Comparison of ENCODE assay signal across 24 cellular contexts in genomic region chr12:106845910-106846309, GRCh38.
"Had no signal": no experiment of that assay in that cellular context is flagged by ENCODE, and none has a peak within 500 bp of the region (broad histone marks: within the 10 kb centered on the region; RNA-seq: fewer than 3 reads in every experiment).

No MANE protein-coding gene starts in this region.

- H3K4me3 ChIP-seq: coronary artery, esophagus squamous epithelium, lung, prostate gland, sigmoid colon, thoracic aorta, tibial nerve, upper lobe of right lung, uterus had no signal

- ATAC-seq: left lobe of liver; naive thymus-derived CD8-positive, alpha-beta T cell; right cardiac atrium; stimulated activated naive B cell treated with anti-CD40 and anti-IgM and Interleukin-4, amounts not matched to agents 10 μg/mL and 1 μg/mL and 100 μg/mL, for 72 hours; upper lobe of right lung had no signal

- H3K4me1 Mint-ChIP-seq: stimulated activated naive B cell treated with anti-CD40 and anti-IgM and Interleukin-4, amounts not matched to agents 10 μg/mL and 1 μg/mL and 100 μg/mL, for 72 hours had no signal

- H3K27me3 Mint-ChIP-seq: naive thymus-derived CD8-positive, alpha-beta T cell; stimulated activated naive CD8-positive, alpha-beta T cell treated with anti-CD3 and anti-CD28 coated beads, Interleukin-15, Interleukin-2, amounts not matched to agents 100 ng/mL and 50 ng/mL, for 24 hours had no signal

- FAIRE-seq: endothelial cell of umbilical vein, frontal cortex had no signal

- H3K4me3 Mint-ChIP-seq: immature natural killer cell; naive thymus-derived CD8-positive, alpha-beta T cell; nephron progenitor cell; stimulated activated naive B cell treated with anti-CD40 and anti-IgM and Interleukin-4, amounts not matched to agents 10 μg/mL and 1 μg/mL and 100 μg/mL, for 72 hours; stimulated activated naive CD8-positive, alpha-beta T cell treated with anti-CD3 and anti-CD28 coated beads, Interleukin-15, Interleukin-2, amounts not matched to agents 100 ng/mL and 50 ng/mL, for 24 hours had no signal

- H3K27ac Mint-ChIP-seq: immature natural killer cell; naive thymus-derived CD8-positive, alpha-beta T cell; nephron progenitor cell; stimulated activated naive B cell treated with anti-CD40 and anti-IgM and Interleukin-4, amounts not matched to agents 10 μg/mL and 1 μg/mL and 100 μg/mL, for 72 hours; stimulated activated naive CD8-positive, alpha-beta T cell treated with anti-CD3 and anti-CD28 coated beads, Interleukin-15, Interleukin-2, amounts not matched to agents 100 ng/mL and 50 ng/mL, for 24 hours had no signal

- H3K36me3 ChIP-seq: prostate gland, thoracic aorta, uterus had no signal

- H3K27ac ChIP-seq: coronary artery, esophagus squamous epithelium, prostate gland, sigmoid colon, thoracic aorta, tibial nerve, upper lobe of right lung, uterus had no signal

- H3K9me3 Mint-ChIP-seq: immature natural killer cell; naive thymus-derived CD8-positive, alpha-beta T cell; stimulated activated naive CD8-positive, alpha-beta T cell treated with anti-CD3 and anti-CD28 coated beads, Interleukin-15, Interleukin-2, amounts not matched to agents 100 ng/mL and 50 ng/mL, for 24 hours had no signal

- H3K9me3 ChIP-seq: esophagus squamous epithelium, prostate gland, sigmoid colon, thoracic aorta, tibial nerve, upper lobe of right lung, uterus had no signal

- DNase-seq: dermis blood vessel endothelial cell; effector memory CD4-positive, alpha-beta T cell; esophagus squamous epithelium; hypothalamus; immature natural killer cell; islet precursor cell; naive thymus-derived CD8-positive, alpha-beta T cell; nephron progenitor cell; nucleus accumbens; right cardiac atrium; sigmoid colon; stimulated activated CD4-positive, alpha-beta T cell treated with anti-CD3 and anti-CD28 coated beads, Interleukin-2, amount 100 ng/mL, for 48 hours; stimulated activated naive B cell treated with anti-CD40 and anti-IgM and Interleukin-4, amounts not matched to agents 10 μg/mL and 1 μg/mL and 100 μg/mL, for 72 hours; upper lobe of right lung; uterus had no signal

- H3K27me3 ChIP-seq: esophagus squamous epithelium, sigmoid colon, tibial nerve, upper lobe of right lung, uterus had no signal

- H3K4me1 ChIP-seq: prostate gland, uterus had no signal
